14 cellular contexts compared by ENCODE assay signal in genomic region chr12:15829949-15830348, GRCh38. TPM values are rescaled to one million over a fixed set of nuclear protein-coding genes. Genes with fewer than 3 reads are reported as not detected.
DNase-seq lines count a peak whose midpoint lies in the region; ATAC-seq and TF ChIP-seq lines count a peak whose summit lies in the region.
"Had no signal": no experiment of that assay in that cellular context is flagged by ENCODE, and none has a peak within 500 bp of the region (broad histone marks: within the 10 kb centered on the region; RNA-seq: fewer than 3 reads in every experiment).

No MANE protein-coding gene starts in this region.

- H3K9ac ChIP-seq in fibroblast of lung (ENCODE audit: insufficient read depth, low read length): no peak overlapping the region

- H3K36me3 ChIP-seq in SJSA1 (no peaks in the 10 kb centered on the region), fibroblast of lung (ENCODE audit: control insufficient read depth, insufficient read depth, low read length) (no peaks in the 10 kb centered on the region), osteoblast (ENCODE audit: insufficient read depth, low read length) (no peaks in the 10 kb centered on the region), adrenal gland (replicated peaks in 1 of 2) (no peaks in the 10 kb centered on the region)
- H3K36me3 ChIP-seq: BE2C had no signal

- no peaks in the 10 kb centered on the region for H3K9me3 ChIP-seq in SJSA1 (replicated peaks)
- H3K9me3 ChIP-seq in fibroblast of lung (ENCODE audit: control insufficient read depth, insufficient read depth, low read depth, low read length): no peaks in the 10 kb centered on the region
- H3K9me3 ChIP-seq in osteoblast (ENCODE audit: low read depth, low read length): no peaks in the 10 kb centered on the region
- H3K9me3 ChIP-seq in adrenal gland (replicated peaks in 1 of 3): no peaks in the 10 kb centered on the region
- H3K9me3 ChIP-seq: BE2C had no signal

- H3K4me1 ChIP-seq in SJSA1 (replicated peaks) (peaks cover 16% of the 10 kb centered on the region), fibroblast of lung (ENCODE audit: control insufficient read depth, extremely low read depth, insufficient read depth, low read length) (no peaks in the 10 kb centered on the region), osteoblast (ENCODE audit: insufficient read depth, low read length) (peaks cover 24% of the 10 kb centered on the region), adrenal gland (replicated peaks in 1 of 2) (no peaks in the 10 kb centered on the region)
- H3K4me1 ChIP-seq: BE2C had no signal

- intact Hi-C loops in adrenal gland (cut with DNase I): no loop called here

- peak overlapping the region; percentile 56 for H3K4me2 ChIP-seq in fibroblast of lung (ENCODE audit: extremely low read depth, insufficient read depth, low read length)
- H3K4me2 ChIP-seq in osteoblast (ENCODE audit: insufficient read depth, low read length): peak overlapping the region; percentile 85

- H4K20me1 ChIP-seq in fibroblast of lung (ENCODE audit: control insufficient read depth, extremely low read depth, insufficient read depth, low read length) (no peaks in the 10 kb centered on the region), osteoblast (ENCODE audit: insufficient read depth, low read length) (no peaks in the 10 kb centered on the region)

- H2AFZ ChIP-seq in fibroblast of lung (ENCODE audit: low read length): peak overlapping the region; percentile 23
- peak overlapping the region; percentile 26 for H2AFZ ChIP-seq in osteoblast (ENCODE audit: low read length)

- TF ChIP-seq CTCF in fibroblast of lung (conservative IDR thresholded peaks at IDR 0.05 in 1 of 2, IDR thresholded peaks at IDR 0.05 in 1 of 2; ENCODE audit: low read depth in 1 of 2, low read length in 2 of 2): no peak
- no peak for TF ChIP-seq CTCF in osteoblast (IDR thresholded peaks at IDR 0.05; ENCODE audit: extremely low read depth, low read depth, low read length)
- TF ChIP-seq CTCF in adrenal gland (IDR thresholded peaks at IDR 0.05): no peak

- no peak overlapping the region for H3K4me3 ChIP-seq in SJSA1
- no peak overlapping the region for H3K4me3 ChIP-seq in fibroblast of lung (replicated peaks in 1 of 4; ENCODE audit: control extremely low read depth in 1 of 4, insufficient read depth in 1 of 4, low read depth in 3 of 4, low read length in 4 of 4)
- H3K4me3 ChIP-seq in osteoblast (ENCODE audit: insufficient read depth, low read length): peak overlapping the region; percentile 57
- no peak overlapping the region for H3K4me3 ChIP-seq in adrenal gland

- TF ChIP-seq POLR2A in adrenal gland (IDR thresholded peaks at IDR 0.05): no peak

- peak overlapping the region; percentile 46; the same call in 1 of the 2 replicates for H3K27ac ChIP-seq in SJSA1
- peak overlapping the region; percentile 48 for H3K27ac ChIP-seq in fibroblast of lung (ENCODE audit: insufficient read depth, low read length)
- peak overlapping the region; percentile 95 for H3K27ac ChIP-seq in osteoblast (ENCODE audit: low read depth, low read length)
- H3K27ac ChIP-seq in adrenal gland: no peak overlapping the region

- H3K79me2 ChIP-seq in fibroblast of lung (ENCODE audit: control insufficient read depth, insufficient read depth, low read length): no peaks in the 10 kb centered on the region
- H3K79me2 ChIP-seq in osteoblast (ENCODE audit: insufficient read depth, low read length): no peaks in the 10 kb centered on the region

- DNase-seq in COLO829 (ENCODE audit: low spot score) (peak; percentile 47), SJSA1 (ENCODE audit: low read depth in 1 of 2, low spot score in 2 of 2) (peak in 1 of 2 experiments; percentile 26), fibroblast of lung (ENCODE audit: low read depth in 2 of 2) (peak in 1 of 2 donors; percentile 51), osteoblast (ENCODE audit: insufficient read length, low spot score, missing footprints) (peak; percentile 74), adrenal gland (no peak)
- DNase-seq in activated naive CD4-positive, alpha-beta T cell treated with Interleukin-2 at 50 U/mL for 16 hours: no peak
- DNase-seq in central memory CD4-positive, alpha-beta T cell: no peak
- DNase-seq: activated B cell treated with CpG ODN at 0.5 μM for 24 hours; amniotic stem cell; BE2C; DMS79; effector CD8-positive, alpha-beta T cell; NCI-H2081 treated with DMSO at 0.1 percent for 48 hours had no signal

- ATAC-seq in HG03097 (IDR thresholded peaks at IDR 0.05; ENCODE audit: low FRiP score, unreplicated experiment): no peak

- 70 to 82% (median 73%) methylated on average over 3 of the region's 3 CpGs for WGBS in adrenal gland, 4 donors

- H3K27me3 ChIP-seq in SJSA1 (replicated peaks): no peaks in the 10 kb centered on the region
- H3K27me3 ChIP-seq in fibroblast of lung (ENCODE audit: control insufficient read depth, insufficient read depth, low read length): no peaks in the 10 kb centered on the region
- no peaks in the 10 kb centered on the region for H3K27me3 ChIP-seq in osteoblast (ENCODE audit: insufficient read depth, low read length)
- no peaks in the 10 kb centered on the region for H3K27me3 ChIP-seq in adrenal gland

RNA-seq across cellular contexts. Expression of gene EPS8, which starts 40.8 kb away (rescaled TPM):
- total RNA-seq in SJSA1 (2014; rRNA removed; shearing (Covaris generic)): 29.4 and 52.7 TPM in 2 replicates
- total RNA-seq in fibroblast of lung (71.4 and 108 TPM in 2 replicates), osteoblast (139 and 160 TPM in 2 replicates), adrenal gland (10 to 100 TPM; 20.7 to 76.8 (median 40.1) TPM)
- polyA plus RNA-seq in fibroblast of lung (81.2 and 96.3 TPM in 2 replicates), adrenal gland (10 to 100 TPM; 14.6 to 27.3 (median 17.9) TPM)
- 42.9 and 45.2 TPM in 2 replicates for polyA plus RNA-seq in fibroblast of lung (2012)
- polyA minus RNA-seq in fibroblast of lung (ENCODE audit: low replicate concordance): 22.2 and 31.6 TPM in 2 replicates

RNA-seq across cellular contexts. Expression of gene STRAP, which starts 52.2 kb away (rescaled TPM):
- 62.2 and 92.1 TPM in 2 replicates for total RNA-seq in SJSA1 (2014; rRNA removed; shearing (Covaris generic))
- total RNA-seq in fibroblast of lung: 47.3 and 60.1 TPM in 2 replicates
- polyA plus RNA-seq in fibroblast of lung: 212 and 215 TPM in 2 replicates
- polyA plus RNA-seq in fibroblast of lung (2012): 147 and 171 TPM in 2 replicates
- 44.0 and 46.7 TPM in 2 replicates for polyA minus RNA-seq in fibroblast of lung (ENCODE audit: low replicate concordance)
- total RNA-seq in osteoblast: 67.8 and 69.5 TPM in 2 replicates
- total RNA-seq in adrenal gland: 100 to 1,000 TPM in 3 of 8 donors, 10 to 100 TPM in 5; 48.6 to 157 (median 86.0) TPM
- 100 to 1,000 TPM in 2 of 3 donors, 10 to 100 TPM in 1; 86.4 to 231 (median 133) TPM for polyA plus RNA-seq in adrenal gland

Comparison
In these comparisons a context has a peak if more than half of its experiments do, and no peak if none do; other contexts are left out.
1. DNase-seq: peak in COLO829 (single experiment) and osteoblast (single experiment); none in activated naive CD4-positive, alpha-beta T cell treated with Interleukin-2 at 50 U/mL for 16 hours (single experiment), adrenal gland (0 of 7) and central memory CD4-positive, alpha-beta T cell (single experiment).
2. H3K27ac ChIP-seq: peak in SJSA1 (single experiment), fibroblast of lung (single experiment) and osteoblast (single experiment); none in adrenal gland (0 of 5).